11 cellular contexts compared by ENCODE assay signal in genomic region chr3:53243165-53243564, GRCh38. TPM values are rescaled to one million over a fixed set of nuclear protein-coding genes. Genes with fewer than 3 reads are reported as not detected.
DNase-seq lines count a peak whose midpoint lies in the region; ATAC-seq, FAIRE-seq and TF ChIP-seq lines count a peak whose summit lies in the region.
"Had no signal": no experiment of that assay in that cellular context is flagged by ENCODE, and none has a peak within 500 bp of the region (broad histone marks: within the 10 kb centered on the region; RNA-seq: fewer than 3 reads in every experiment).

No MANE protein-coding gene starts in this region.

- DNase-seq in DMS 273 (lab: John Stamatoyannopoulos, UW; ENCODE audit: unreplicated experiment), result peak; percentile 49
- no peak for DNase-seq in DMS 273 treated with DMSO at 0.1 percent for 48 hours (lab: John Stamatoyannopoulos, UW)
- peak; percentile 53 for DNase-seq in astrocyte (ENCODE audit: low read depth)
- no peak for DNase-seq in right atrium auricular region (ENCODE audit: low spot score)
- peak; percentile 20 for DNase-seq in stromal cell of bone marrow (ENCODE audit: low read depth)
- no peak for DNase-seq in T-helper 2 cell treated with Interferon-gamma antibody and Interleukin-4, amounts not matched to agents 5 μg/mL and 100 μg/mL, for 36 hours (ENCODE audit: low spot score)
- no peak for DNase-seq in SK-N-DZ (ENCODE audit: low spot score)
- DNase-seq: amniotic stem cell, T-helper 9 cell had no signal

- H3K27ac Mint-ChIP-seq in astrocyte (ENCODE audit: unreplicated experiment), result peak overlapping the region; percentile 73
- no peak overlapping the region for H3K27ac Mint-ChIP-seq in T-helper 2 cell treated with Interferon-gamma antibody and Interleukin-4, amounts not matched to agents 5 μg/mL and 100 μg/mL, for 36 hours

- H3K4me1 Mint-ChIP-seq in astrocyte (ENCODE audit: low read depth, unreplicated experiment), result peaks cover 21% of the 10 kb centered on the region
- H3K4me1 Mint-ChIP-seq in T-helper 2 cell treated with Interferon-gamma antibody and Interleukin-4, amounts not matched to agents 5 μg/mL and 100 μg/mL, for 36 hours (ENCODE audit: low read depth), result peaks cover 9% of the 10 kb centered on the region

- no peaks in the 10 kb centered on the region for H3K9me3 Mint-ChIP-seq in astrocyte (ENCODE audit: unreplicated experiment)
- H3K9me3 Mint-ChIP-seq in T-helper 2 cell treated with Interferon-gamma antibody and Interleukin-4, amounts not matched to agents 5 μg/mL and 100 μg/mL, for 36 hours, result no peaks in the 10 kb centered on the region

- no peak overlapping the region for H3K9ac ChIP-seq in astrocyte (ENCODE audit: low read length)

- H3K79me2 ChIP-seq in astrocyte (ENCODE audit: insufficient read depth, low read length), result peaks cover 88% of the 10 kb centered on the region

- H3K27me3 Mint-ChIP-seq in astrocyte (ENCODE audit: low read depth, unreplicated experiment), result no peaks in the 10 kb centered on the region
- no peaks in the 10 kb centered on the region for H3K27me3 Mint-ChIP-seq in T-helper 2 cell treated with Interferon-gamma antibody and Interleukin-4, amounts not matched to agents 5 μg/mL and 100 μg/mL, for 36 hours (ENCODE audit: low read depth)

- no peaks in the 10 kb centered on the region for H3K9me3 ChIP-seq in astrocyte (ENCODE audit: insufficient read depth, low read depth, low read length)
- H3K9me3 ChIP-seq in right atrium auricular region, result no peaks in the 10 kb centered on the region

- H3K4me2 ChIP-seq in astrocyte (ENCODE audit: low read length), result peak overlapping the region; percentile 32

- H3K4me1 ChIP-seq in astrocyte (ENCODE audit: insufficient read depth, low read length) (peaks cover 26% of the 10 kb centered on the region), right atrium auricular region (peaks cover 0 to 58% of the 10 kb centered on the region in 2 donors)

- H3K27ac ChIP-seq in astrocyte (ENCODE audit: low read depth, low read length), result peak overlapping the region; percentile 4
- H3K27ac ChIP-seq in right atrium auricular region, result peak overlapping the region; percentile 35 to 58
- H3K27ac ChIP-seq: 22Rv1 had no signal

- H2AFZ ChIP-seq in astrocyte (ENCODE audit: low read depth, low read length), result no peak overlapping the region

- ATAC-seq in HG02571 (IDR thresholded peaks at IDR 0.05; ENCODE audit: unreplicated experiment), result no peak

- H3K27me3 ChIP-seq in astrocyte (ENCODE audit: insufficient read depth, low read length), result no peaks in the 10 kb centered on the region
- no peaks in the 10 kb centered on the region for H3K27me3 ChIP-seq in right atrium auricular region

- H3K4me3 Mint-ChIP-seq in astrocyte (ENCODE audit: unreplicated experiment), result no peak overlapping the region
- no peak overlapping the region for H3K4me3 Mint-ChIP-seq in T-helper 2 cell treated with Interferon-gamma antibody and Interleukin-4, amounts not matched to agents 5 μg/mL and 100 μg/mL, for 36 hours

- TF ChIP-seq CTCF in astrocyte (IDR thresholded peaks at IDR 0.05; ENCODE audit: insufficient read depth, low read depth, low read length), result no peak
- TF ChIP-seq CTCF in right atrium auricular region (IDR thresholded peaks at IDR 0.05), result no peak

- H3K36me3 Mint-ChIP-seq in astrocyte (ENCODE audit: low read depth, unreplicated experiment), result peaks cover 8% of the 10 kb centered on the region
- peaks cover 25% of the 10 kb centered on the region for H3K36me3 Mint-ChIP-seq in T-helper 2 cell treated with Interferon-gamma antibody and Interleukin-4, amounts not matched to agents 5 μg/mL and 100 μg/mL, for 36 hours (ENCODE audit: low read depth)

- H3K4me3 ChIP-seq in astrocyte (ENCODE audit: insufficient read depth, low read depth, low read length) (no peak overlapping the region), right atrium auricular region (no peak overlapping the region)

- FAIRE-seq in astrocyte (lab: Jason Lieb, UNC), result no peak

- H4K20me1 ChIP-seq in astrocyte (ENCODE audit: insufficient read depth, low read length), result peaks cover 87% of the 10 kb centered on the region

- H3K36me3 ChIP-seq in astrocyte (ENCODE audit: insufficient read depth, low read length) (peaks cover 9% of the 10 kb centered on the region), right atrium auricular region (peaks cover 46% of the 10 kb centered on the region)

RNA-seq across cellular contexts. Expression of gene TKT, which starts 12.7 kb away (rescaled TPM):
- 265 and 318 TPM in 2 replicates for total RNA-seq in astrocyte
- 10 to 100 TPM; 48.8 to 62.8 TPM for total RNA-seq in right atrium auricular region
- polyA plus RNA-seq in SK-N-DZ (2014; cell fraction: cytosol; rRNA removed), result 333 and 379 TPM in 2 replicates
- polyA plus RNA-seq in SK-N-DZ (2014; cell fraction: nucleus; rRNA removed), result 196 and 246 TPM in 2 replicates

Comparison
In these comparisons a context has a peak if more than half of its experiments do, and no peak if none do; other contexts are left out.
1. DNase-seq: peak in DMS 273 (single experiment), astrocyte (single experiment) and stromal cell of bone marrow (single experiment); none in DMS 273 treated with DMSO at 0.1 percent for 48 hours (single experiment), right atrium auricular region (single experiment), T-helper 2 cell treated with Interferon-gamma antibody and Interleukin-4, amounts not matched to agents 5 μg/mL and 100 μg/mL, for 36 hours (single experiment) and SK-N-DZ (single experiment).